ENCODE assay signal across 11 cellular contexts in the genomic region with DNA sequence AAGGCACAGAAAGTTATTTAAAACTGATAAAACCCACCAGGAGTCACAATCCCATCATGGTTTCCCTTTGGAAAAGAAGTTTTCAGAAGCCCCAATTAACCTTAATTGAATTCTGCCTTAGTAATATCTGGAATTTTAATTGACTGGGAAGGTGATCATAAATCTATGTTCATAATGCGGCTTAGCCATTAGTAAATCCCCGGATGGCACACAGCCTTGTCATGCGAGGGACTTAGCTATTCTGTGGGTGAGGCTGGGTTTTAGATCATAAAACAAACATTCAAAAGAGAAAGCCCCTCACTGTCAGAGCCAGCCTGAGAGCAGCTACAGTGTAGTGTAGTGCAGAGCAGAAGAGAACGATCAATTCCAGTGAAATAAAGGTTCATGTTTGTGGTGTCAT.
DNase-seq lines count a peak whose midpoint lies in the region; ATAC-seq, FAIRE-seq and TF ChIP-seq lines count a peak whose summit lies in the region.
"Had no signal": no experiment of that assay in that cellular context is flagged by ENCODE, and none has a peak within 500 bp of the region (broad histone marks: within the 10 kb centered on the region; RNA-seq: fewer than 3 reads in every experiment).

No MANE protein-coding gene starts in this region.

- H3K27ac ChIP-seq in SK-N-SH (ENCODE audit: low read depth in 2 of 2, low read length in 1 of 2): peak overlapping the region; percentile 37 to 89; a peak in 3 of 4 replicates
- H3K27ac ChIP-seq: HL-60 had no signal

- no peaks in the 10 kb centered on the region for H3K36me3 ChIP-seq in SK-N-SH (replicated peaks in 1 of 2; ENCODE audit: control insufficient read depth in 1 of 2, insufficient read depth in 2 of 2, low read length in 1 of 2)

- peak overlapping the region; percentile 47 for H3K4me2 ChIP-seq in SK-N-SH

- H3K9me3 ChIP-seq in SK-N-SH: no peaks in the 10 kb centered on the region

- no peak for TF ChIP-seq CTCF in SK-N-SH (IDR thresholded peaks at IDR 0.05)

- CTCF ChIA-PET in SK-N-SH (lab: Yijun Ruan, JAX): interaction anchor here (1.1 to 3.9 kb wide), 2 partner anchors 21 to 28 kb away, joined by 3 to 20 read pairs; no protein-coding TSS in a partner anchor

- POLR2A ChIA-PET in SK-N-SH (lab: Yijun Ruan, JAX): no interaction called here

- 36% methylated on average over 4 of the region's 4 CpGs for WGBS in SK-N-SH (ENCODE audit: low lambda C conversion rate)

- H3K4me3 ChIP-seq in SK-N-SH (ENCODE audit: low read depth in 2 of 2, low read length in 1 of 2): no peak overlapping the region

- FAIRE-seq in HTR-8/SVneo (lab: Jason Lieb, UNC): no peak

- ATAC-seq in HG03521 (IDR thresholded peaks at IDR 0.05; ENCODE audit: unreplicated experiment) (no peak), GM21737 (IDR thresholded peaks at IDR 0.05; ENCODE audit: unreplicated experiment) (no peak), GM18517 (IDR thresholded peaks at IDR 0.05; ENCODE audit: unreplicated experiment) (no peak)

- peak overlapping the region; percentile 71 for H2AFZ ChIP-seq in SK-N-SH (ENCODE audit: low read depth)

- H3K4me1 ChIP-seq in SK-N-SH (ENCODE audit: control insufficient read depth in 1 of 2, insufficient read depth in 2 of 2, low read depth in 1 of 2, low read length in 1 of 2): peaks cover 16 to 19% of the 10 kb centered on the region in 2 experiments

- no peaks in the 10 kb centered on the region for H3F3A ChIP-seq in SK-N-SH (replicated peaks; ENCODE audit: insufficient read depth)

- no peaks in the 10 kb centered on the region for H3K9me2 ChIP-seq in SK-N-SH

- no peak for TF ChIP-seq RAD21 in SK-N-SH (IDR thresholded peaks at IDR 0.05; ENCODE audit: low read length)

- H4K20me1 ChIP-seq in SK-N-SH (ENCODE audit: insufficient read depth): no peaks in the 10 kb centered on the region

- no peaks in the 10 kb centered on the region for H3K27me3 ChIP-seq in SK-N-SH (ENCODE audit: insufficient read depth)

- peak in 1 of 2 experiments; percentile 36; a peak in 1 of 4 replicates for TF ChIP-seq EP300 in SK-N-SH (IDR thresholded peaks at IDR 0.05; ENCODE audit: borderline replicate concordance in 1 of 2, low read depth in 1 of 2, low read length in 1 of 2)

- no peaks in the 10 kb centered on the region for H3K79me2 ChIP-seq in SK-N-SH (ENCODE audit: insufficient read depth)

- H3K9ac ChIP-seq in SK-N-SH: no peak overlapping the region; the same call in 1 of the 2 replicates

- DNase-seq in COR-L47 (lab: John Stamatoyannopoulos, UW) (peak; percentile 56), NCI-H1092 treated with DMSO at 0.1 percent for 48 hours (lab: John Stamatoyannopoulos, UW) (peak; percentile 94), SK-N-SH (peak; percentile 43), myocyte (ENCODE audit: low read depth) (peak; percentile 28), HTR-8/SVneo (ENCODE audit: insufficient read length, low spot score) (no peak)
- DNase-seq: GOT3, mesenchymal stem cell had no signal

TF ChIP-seq in SK-N-SH, 30 proteins besides CTCF, POLR2A, EP300 and RAD21:
- TF ChIP-seq MXI1 (IDR thresholded peaks at IDR 0.05; ENCODE audit: low read depth, low read length): peak; percentile 31; the same call in 1 of the 2 replicates
- no peak for TF ChIP-seq POLR2AphosphoS5 (IDR thresholded peaks at IDR 0.05; ENCODE audit: low read depth, low read length)
- TF ChIP-seq SIN3A (IDR thresholded peaks at IDR 0.05; ENCODE audit: borderline replicate concordance, low read depth, low read length): no peak
- TF ChIP-seq, protein P1, sequence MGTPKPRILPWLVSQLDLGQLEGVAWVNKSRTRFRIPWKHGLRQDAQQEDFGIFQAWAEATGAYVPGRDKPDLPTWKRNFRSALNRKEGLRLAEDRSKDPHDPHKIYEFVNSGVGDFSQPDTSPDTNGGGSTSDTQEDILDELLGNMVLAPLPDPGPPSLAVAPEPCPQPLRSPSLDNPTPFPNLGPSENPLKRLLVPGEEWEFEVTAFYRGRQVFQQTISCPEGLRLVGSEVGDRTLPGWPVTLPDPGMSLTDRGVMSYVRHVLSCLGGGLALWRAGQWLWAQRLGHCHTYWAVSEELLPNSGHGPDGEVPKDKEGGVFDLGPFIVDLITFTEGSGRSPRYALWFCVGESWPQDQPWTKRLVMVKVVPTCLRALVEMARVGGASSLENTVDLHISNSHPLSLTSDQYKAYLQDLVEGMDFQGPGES (IDR thresholded peaks at IDR 0.05; ENCODE audit: low read depth, low read length): no peak
TF ChIP-seq in SK-N-SH: peak in this region for 1.
